14 cellular contexts compared by ENCODE assay signal in the genomic region with DNA sequence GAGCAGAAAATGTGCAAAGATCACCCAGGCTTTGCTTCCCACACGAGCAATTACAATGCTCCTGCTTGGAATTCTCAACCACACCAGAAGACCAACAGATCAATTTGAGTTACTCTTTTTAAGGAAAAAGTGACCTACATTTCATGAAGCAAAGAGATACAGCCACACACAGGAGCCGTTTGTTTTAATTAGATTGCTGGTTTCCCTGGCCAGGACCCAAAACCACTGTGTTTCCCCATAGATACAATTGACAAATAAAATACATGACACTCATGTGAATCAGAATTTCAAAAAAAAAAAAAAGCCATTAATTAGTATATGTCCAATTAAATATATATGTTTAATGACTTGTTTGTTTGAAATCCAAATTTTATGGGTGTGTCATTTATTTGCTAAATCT.
"Had no signal": no experiment of that assay in that cellular context is flagged by ENCODE, and none has a peak within 500 bp of the region (broad histone marks: within the 10 kb centered on the region; RNA-seq: fewer than 3 reads in every experiment).

No MANE protein-coding gene starts in this region.

- H3K4me1 ChIP-seq: gastrocnemius medialis, left ventricle myocardium inferior, spleen, thyroid gland had no signal

- H3K36me3 ChIP-seq: gastrocnemius medialis, thyroid gland, WERI-Rb-1 had no signal

- H3K9me3 ChIP-seq: adrenal gland, gastrocnemius medialis, left ventricle myocardium inferior, spleen, thyroid gland had no signal

- H3K27ac ChIP-seq: adrenal gland, gastrocnemius medialis, left ventricle myocardium inferior, spleen, thyroid gland, WERI-Rb-1 had no signal

- H3K27me3 ChIP-seq: adrenal gland, gastrocnemius medialis, spleen, thyroid gland had no signal

- H3K4me3 ChIP-seq: adrenal gland, gastrocnemius medialis, left ventricle myocardium inferior, spleen, thyroid gland had no signal

- DNase-seq: activated naive CD4-positive, alpha-beta T cell; activated T-cell treated with anti-CD3 and anti-CD28 coated beads, Interleukin-2, amount 50 U/mL, for 24 hours; adrenal gland; gastrocnemius medialis; left ventricle myocardium inferior; midbrain; natural killer cell; spleen; stimulated activated CD4-positive, alpha-beta T cell treated with anti-CD3 and anti-CD28 coated beads, Interleukin-4, amount 100 ng/mL, for 4 hours; stimulated activated naive CD8-positive, alpha-beta T cell treated with anti-CD3 and anti-CD28 coated beads, Interleukin-15, Interleukin-2, amounts not matched to agents 100 U/mL and 50 U/mL, for 24 hours; SW 1271; T-helper 17 cell; thyroid gland; WERI-Rb-1 had no signal
